8 cellular contexts compared by ENCODE assay signal in the genomic region with DNA sequence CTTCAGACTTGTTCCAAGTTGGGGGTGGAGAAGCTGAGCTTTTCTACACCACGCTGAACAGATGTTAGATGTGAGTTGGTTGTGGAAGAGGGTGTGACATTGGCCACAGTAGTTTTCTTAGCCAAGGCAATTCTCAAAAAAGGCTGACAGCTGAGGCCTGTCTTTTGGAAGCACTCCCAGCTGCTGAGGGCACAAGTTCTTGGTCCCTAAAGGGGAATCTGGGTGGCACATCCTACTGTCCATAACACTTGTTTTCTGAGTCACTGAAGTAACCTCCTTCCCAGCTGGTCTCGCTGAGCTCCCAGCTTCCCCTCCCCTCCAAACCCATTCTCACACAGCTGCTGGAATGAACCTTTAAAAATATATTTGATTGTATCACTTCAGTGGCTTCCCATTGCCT.
"Had no signal": no experiment of that assay in that cellular context is flagged by ENCODE, and none has a peak within 500 bp of the region (broad histone marks: within the 10 kb centered on the region; RNA-seq: fewer than 3 reads in every experiment).

No MANE protein-coding gene starts in this region.

- H3K4me1 ChIP-seq: HAP-1 had no signal

- H3K4me2 ChIP-seq: GM23338 had no signal

- H3K9me3 ChIP-seq: HAP-1 had no signal

- H2AFZ ChIP-seq: GM23248, GM23338 had no signal

- H3K27ac ChIP-seq: GM23248 had no signal

- H3K4me3 ChIP-seq: GM23248, GM23338, HAP-1 had no signal

- DNase-seq: GM23248, GOT3, H7, H9, HCEC 1CT, HFFc6 had no signal

- H3K27ac Mint-ChIP-seq: GM23338, H9, HFFc6 had no signal

- H3K9ac ChIP-seq: GM23248 had no signal

- H3K9me3 Mint-ChIP-seq: GM23338, H9, HFFc6 had no signal

- H3K4me3 Mint-ChIP-seq: GM23338, H9, HFFc6 had no signal

- H3K36me3 ChIP-seq: HAP-1 had no signal

- H3K4me1 Mint-ChIP-seq: GM23338, H9 had no signal
